In genomic region chr3:190026154-190026553, GRCh38 we compare ENCODE assay signal across 14 cellular contexts.
"Had no signal": no experiment of that assay in that cellular context is flagged by ENCODE, and none has a peak within 500 bp of the region (broad histone marks: within the 10 kb centered on the region; RNA-seq: fewer than 3 reads in every experiment).

No MANE protein-coding gene starts in this region.

- DNase-seq: activated CD4-positive, alpha-beta T cell treated with anti-CD3 and anti-CD28 coated beads for 1 hour; activated CD8-positive, alpha-beta memory T cell treated with anti-CD3 and anti-CD28 coated beads, Interleukin-2, amount 50 U/mL, for 4 hours; activated CD8-positive, alpha-beta T cell treated with anti-CD3 and anti-CD28 coated beads for 36 hours; activated gamma-delta T cell treated with Interleukin-2 at 50 U/mL for 16 hours; activated naive CD8-positive, alpha-beta T cell treated with anti-CD3 and anti-CD28 coated beads, Interleukin-2, amount 10 ng/mL, durations not matched to agents 7 days and 5 days; activated T-cell treated with anti-CD3 and anti-CD28 coated beads, Interleukin-2, amount 50 U/mL, for 72 hours; anterior cingulate cortex; esophagus squamous epithelium; left lung; ovary; T-helper 17 cell; thyroid gland had no signal

- H3K4me3 ChIP-seq: esophagus squamous epithelium, left lung, ovary, skin epidermis, thyroid gland had no signal

- H3K36me3 Mint-ChIP-seq: activated naive CD8-positive, alpha-beta T cell treated with anti-CD3 and anti-CD28 coated beads, Interleukin-2, amount 10 ng/mL, durations not matched to agents 7 days and 5 days; memory B cell had no signal

- H3K27me3 Mint-ChIP-seq: memory B cell had no signal

- H3K4me1 Mint-ChIP-seq: activated naive CD8-positive, alpha-beta T cell treated with anti-CD3 and anti-CD28 coated beads, Interleukin-2, amount 10 ng/mL, durations not matched to agents 7 days and 5 days; memory B cell; T-helper 17 cell had no signal

- H3K9me3 ChIP-seq: esophagus squamous epithelium, left lung, ovary, thyroid gland had no signal

- H3K27ac ChIP-seq: left lung, ovary, thyroid gland had no signal

- H3K27me3 ChIP-seq: esophagus squamous epithelium, left lung, ovary, thyroid gland had no signal

- H3K4me3 Mint-ChIP-seq: activated CD8-positive, alpha-beta T cell treated with anti-CD3 and anti-CD28 coated beads for 36 hours; activated naive CD8-positive, alpha-beta T cell treated with anti-CD3 and anti-CD28 coated beads, Interleukin-2, amount 10 ng/mL, durations not matched to agents 7 days and 5 days; activated T-cell treated with anti-CD3 and anti-CD28 coated beads, Interleukin-2, amount 50 U/mL, for 72 hours; memory B cell; T-helper 17 cell had no signal

- H3K36me3 ChIP-seq: esophagus squamous epithelium, left lung, ovary, thyroid gland had no signal

- H3K27ac Mint-ChIP-seq: activated CD8-positive, alpha-beta T cell treated with anti-CD3 and anti-CD28 coated beads for 36 hours; activated naive CD8-positive, alpha-beta T cell treated with anti-CD3 and anti-CD28 coated beads, Interleukin-2, amount 10 ng/mL, durations not matched to agents 7 days and 5 days; activated T-cell treated with anti-CD3 and anti-CD28 coated beads, Interleukin-2, amount 50 U/mL, for 72 hours; memory B cell; T-helper 17 cell had no signal

- H3K9me3 Mint-ChIP-seq: activated CD8-positive, alpha-beta T cell treated with anti-CD3 and anti-CD28 coated beads for 36 hours; activated naive CD8-positive, alpha-beta T cell treated with anti-CD3 and anti-CD28 coated beads, Interleukin-2, amount 10 ng/mL, durations not matched to agents 7 days and 5 days; activated T-cell treated with anti-CD3 and anti-CD28 coated beads, Interleukin-2, amount 50 U/mL, for 72 hours; memory B cell had no signal

- H3K4me1 ChIP-seq: esophagus squamous epithelium, left lung, thyroid gland had no signal
